8 cellular contexts compared by ENCODE assay signal in genomic region chr10:61904711-61905445, GRCh38. TPM values are rescaled to one million over a fixed set of nuclear protein-coding genes. Genes with fewer than 3 reads are reported as not detected.
DNase-seq lines count a peak whose midpoint lies in the region; ATAC-seq and TF ChIP-seq lines count a peak whose summit lies in the region.

No MANE protein-coding gene starts in this region.

- peak overlapping the region; percentile 80 for H3K27ac ChIP-seq in CD4-positive, alpha-beta memory T cell (ENCODE audit: low read depth, low read length)
- peak overlapping the region; percentile 52 for H3K27ac ChIP-seq in PC-3 (ENCODE audit: low read length)

- H3K4me1 Mint-ChIP-seq in CD4-positive, alpha-beta memory T cell: peaks cover 29 to 57% (median 38%) of the 10 kb centered on the region in 4 donors
- H3K4me1 Mint-ChIP-seq in activated naive CD8-positive, alpha-beta T cell treated with anti-CD3 and anti-CD28 coated beads, Interleukin-2, amount 50 U/mL, for 24 hours: peaks cover 45% of the 10 kb centered on the region

- H3K27me3 Mint-ChIP-seq in CD4-positive, alpha-beta memory T cell: no peaks in the 10 kb centered on the region
- no peaks in the 10 kb centered on the region for H3K27me3 Mint-ChIP-seq in activated naive CD8-positive, alpha-beta T cell treated with anti-CD3 and anti-CD28 coated beads, Interleukin-2, amount 50 U/mL, for 24 hours

- H3K4me3 Mint-ChIP-seq in CD4-positive, alpha-beta memory T cell: peak overlapping the region; percentile 86 to 96 (median 93)
- H3K4me3 Mint-ChIP-seq in activated naive CD8-positive, alpha-beta T cell treated with anti-CD3 and anti-CD28 coated beads, Interleukin-2, amount 50 U/mL, for 24 hours: peak overlapping the region; percentile 92

- ATAC-seq in GM19023 (IDR thresholded peaks at IDR 0.05; ENCODE audit: unreplicated experiment) (peak; percentile 31), HG03135 (IDR thresholded peaks at IDR 0.05; ENCODE audit: unreplicated experiment) (peak; percentile 40), PC-3 (peak; percentile 17)
- peak; percentile 63 for ATAC-seq in activated naive CD8-positive, alpha-beta T cell treated with anti-CD3 and anti-CD28 coated beads, Interleukin-2, amount 50 U/mL, for 24 hours

- H4K20me1 ChIP-seq in PC-3 (ENCODE audit: low read length): no peaks in the 10 kb centered on the region

- H3K27me3 ChIP-seq in CD4-positive, alpha-beta memory T cell (ENCODE audit: insufficient read depth, low read length): no peaks in the 10 kb centered on the region
- no peaks in the 10 kb centered on the region for H3K27me3 ChIP-seq in PC-3 (ENCODE audit: low read length)

- H3K4me1 ChIP-seq in CD4-positive, alpha-beta memory T cell (ENCODE audit: insufficient read depth, low read length): peaks cover 36% of the 10 kb centered on the region
- H3K4me1 ChIP-seq in PC-3 (ENCODE audit: insufficient read depth, low read length): peaks cover 17% of the 10 kb centered on the region

- peaks cover 8% of the 10 kb centered on the region for H3F3A ChIP-seq in PC-3 (ENCODE audit: low read length, unreplicated experiment)

- no TSS peak for BruUV-seq in PC-3 (replicated peaks; lab: Mats Ljungman, UMichigan)

- peaks cover 0 to 5% (median 0%) of the 10 kb centered on the region in 8 donors for H3K9me3 Mint-ChIP-seq in CD4-positive, alpha-beta memory T cell
- H3K9me3 Mint-ChIP-seq in activated naive CD8-positive, alpha-beta T cell treated with anti-CD3 and anti-CD28 coated beads, Interleukin-2, amount 50 U/mL, for 24 hours: no peaks in the 10 kb centered on the region

- H3K36me3 ChIP-seq in CD4-positive, alpha-beta memory T cell (ENCODE audit: insufficient read depth, low read length): no peaks in the 10 kb centered on the region
- no peaks in the 10 kb centered on the region for H3K36me3 ChIP-seq in PC-3 (ENCODE audit: low read depth, low read length)

- H3K9me3 ChIP-seq in CD4-positive, alpha-beta memory T cell (ENCODE audit: control insufficient read depth in 1 of 2, low read length in 2 of 2): no peaks in the 10 kb centered on the region
- H3K9me3 ChIP-seq in PC-3 (ENCODE audit: low read length): no peaks in the 10 kb centered on the region

- peak overlapping the region; percentile 89 for H3K4me2 ChIP-seq in PC-3 (ENCODE audit: low read length)

- H3K9ac ChIP-seq in PC-3 (ENCODE audit: low read length): peak overlapping the region; percentile 70

- POLR2A ChIA-PET in CD4-positive, alpha-beta memory T cell (lab: Charles Lee; ENCODE audit: partially characterized antibody): interaction anchor here (1.1 to 8.4 kb wide), 6 partner anchors 28 to 142 kb away, joined by 3 to 251 read pairs (median 6); no protein-coding TSS in a partner anchor
- POLR2A ChIA-PET in PC-3 (lab: Charles Lee; ENCODE audit: unreplicated experiment): interaction anchor here (1.0 kb wide), 1 partner anchor 40 kb away, joined by 19 read pairs; no protein-coding TSS in a partner anchor

- H3K36me3 Mint-ChIP-seq in CD4-positive, alpha-beta memory T cell: peaks cover 12 to 37% of the 10 kb centered on the region in 2 donors
- peaks cover 25% of the 10 kb centered on the region for H3K36me3 Mint-ChIP-seq in activated naive CD8-positive, alpha-beta T cell treated with anti-CD3 and anti-CD28 coated beads, Interleukin-2, amount 50 U/mL, for 24 hours (ENCODE audit: low read depth)

- H3K4me3 ChIP-seq in CD4-positive, alpha-beta memory T cell (ENCODE audit: low read length in 2 of 2): peak overlapping the region; percentile 63 to 88
- peak overlapping the region; percentile 75 for H3K4me3 ChIP-seq in PC-3 (ENCODE audit: low read length)

- peaks cover 44% of the 10 kb centered on the region for H3K79me2 ChIP-seq in PC-3 (ENCODE audit: low read length)

- peak in 2 of 5 donors; percentile 13 to 79 for DNase-seq in CD4-positive, alpha-beta memory T cell
- DNase-seq in PC-3 (peak; percentile 96), iPS-NIHi11 (ENCODE audit: low spot score) (peak; percentile 60), NCI-H1930 (lab: John Stamatoyannopoulos, UW) (no peak)
- peak; percentile 54 for DNase-seq in activated naive CD8-positive, alpha-beta T cell treated with anti-CD3 and anti-CD28 coated beads, Interleukin-2, amount 50 U/mL, for 24 hours
- DNase-seq in stimulated activated CD4-positive, alpha-beta T cell treated with anti-CD3 and anti-CD28 coated beads, Interleukin-1b, Interleukin-23, amount 100 ng/mL, for 48 hours: peak; percentile 69

- no peaks in the 10 kb centered on the region for H3K9me2 ChIP-seq in PC-3 (replicated peaks; ENCODE audit: low read length)

- peak; percentile 68 for TF ChIP-seq CTCF in PC-3 (conservative IDR thresholded peaks at IDR 0.05; ENCODE audit: low read depth, low read length)

- CTCF ChIA-PET in CD4-positive, alpha-beta memory T cell (lab: Charles Lee; ENCODE audit: partially characterized antibody): interaction anchor here (1.1 to 12.7 kb wide), 12 partner anchors 8 to 340 kb away, joined by 3 to 228 read pairs (median 8); no protein-coding TSS in a partner anchor
- CTCF ChIA-PET in PC-3 (lab: Charles Lee): interaction anchor here (0.9 to 3.5 kb wide), 3 partner anchors 70 to 133 kb away, joined by 3 to 62 read pairs (median 8); no protein-coding TSS in a partner anchor

- H2AFZ ChIP-seq in PC-3 (ENCODE audit: low read length): 0 out of 2 replicates have a peak overlapping the region, but pooled peaks have one; percentile 97

- H3K27ac Mint-ChIP-seq in CD4-positive, alpha-beta memory T cell: peak overlapping the region; percentile 31 to 98 (median 84)
- H3K27ac Mint-ChIP-seq in activated naive CD8-positive, alpha-beta T cell treated with anti-CD3 and anti-CD28 coated beads, Interleukin-2, amount 50 U/mL, for 24 hours: peak overlapping the region; percentile 96

- intact Hi-C loops in CD4-positive, alpha-beta memory T cell (cut with micrococcal nuclease): loop anchor here (5.0 kb wide), 2 partner anchors 477 to 1227 kb away; partner anchors contain the start of gene NRBF2
- intact Hi-C loops in PC-3 (cut with micrococcal nuclease): loop anchor here (1.0 to 5.0 kb wide), 9 partner anchors 34 to 1088 kb away; no protein-coding TSS in a partner anchor

RNA-seq across cellular contexts. Expression of gene ARID5B, which starts 3.4 kb away (rescaled TPM):
- 10 to 100 TPM; 41.9 TPM for total RNA-seq in CD4-positive, alpha-beta memory T cell
- polyA plus RNA-seq in CD4-positive, alpha-beta memory T cell: 10 to 100 TPM; 30.9 to 49.6 TPM
- 24.5 and 26.4 TPM in 2 replicates for total RNA-seq in PC-3 (2014; rRNA removed)

Comparison
In these comparisons a context has a peak if more than half of its experiments do, and no peak if none do; other contexts are left out.
1. DNase-seq: peak in PC-3 (single experiment), activated naive CD8-positive, alpha-beta T cell treated with anti-CD3 and anti-CD28 coated beads, Interleukin-2, amount 50 U/mL, for 24 hours (single experiment), iPS-NIHi11 (single experiment) and stimulated activated CD4-positive, alpha-beta T cell treated with anti-CD3 and anti-CD28 coated beads, Interleukin-1b, Interleukin-23, amount 100 ng/mL, for 48 hours (single experiment); none in NCI-H1930 (0 of 2).
2. Peak in every context shown above with its lines, with median percentiles within 50 percentile points of each other: ATAC-seq.